In genomic region chr14:30564868-30565248, GRCh38 we compare ENCODE assay signal across 2 cellular contexts.
TF ChIP-seq lines count a peak whose summit lies in the region.

No MANE protein-coding gene starts in this region.

TF ChIP-seq in HepG2, 621 proteins besides CTCF, POLR2A, EP300 and RAD21:
- TF ChIP-seq NR2F1 (CRISPR knock-in tag; IDR thresholded peaks at IDR 0.05), result no peak
- TF ChIP-seq HOXA3 (CRISPR knock-in tag; IDR thresholded peaks at IDR 0.05), result no peak
- peak; percentile 60; the same call in 1 of the 2 replicates for TF ChIP-seq CEBPB (IDR thresholded peaks at IDR 0.05; ENCODE audit: borderline replicate concordance, low read depth, low read length)
- no peak for TF ChIP-seq ARHGAP35 (CRISPR knock-in tag; IDR thresholded peaks at IDR 0.05; ENCODE audit: borderline replicate concordance)
- TF ChIP-seq ATF4 (CRISPR knock-in tag; IDR thresholded peaks at IDR 0.05), result peak in 1 of 2 experiments; percentile 79; a peak in 1 of 4 replicates
- no peak for TF ChIP-seq DNMT3B (CRISPR knock-in tag; conservative IDR thresholded peaks at IDR 0.05)
- TF ChIP-seq PPARG (CRISPR knock-in tag; conservative IDR thresholded peaks at IDR 0.05), result no peak

TF ChIP-seq in IMR-90, 13 proteins besides CTCF, POLR2A, EP300 and RAD21:
- no peak for TF ChIP-seq CHD1 (IDR thresholded peaks at IDR 0.05; ENCODE audit: low read depth, low read length)
- TF ChIP-seq RCOR1 (IDR thresholded peaks at IDR 0.05; ENCODE audit: insufficient replicate concordance, low read length), result no peak
- TF ChIP-seq MXI1 (IDR thresholded peaks at IDR 0.05; ENCODE audit: borderline replicate concordance, low read depth, low read length), result no peak
